ENCODE assay signal across 21 cellular contexts in genomic region chr2:40224321-40224720, GRCh38.
"Had no signal": no experiment of that assay in that cellular context is flagged by ENCODE, and none has a peak within 500 bp of the region (broad histone marks: within the 10 kb centered on the region; RNA-seq: fewer than 3 reads in every experiment).

No MANE protein-coding gene starts in this region.

- H3K27ac Mint-ChIP-seq: dendritic cell treated with granulocyte-macrophage colony-stimulating factor and Interleukin-4, amounts not matched to agents 40 ng/mL and 50 ng/mL, for 4 days; natural killer cell treated with Interleukin-12 subunit alpha and Interleukin-12 subunit beta and Interleukin-15 and Interleukin-18, amount 100 ng/mL, for 72 hours; stimulated activated memory B cell treated with anti-CD40 and anti-IgM and Interleukin-4, amounts not matched to agents 10 μg/mL and 1 μg/mL and 100 μg/mL, for 72 hours; stimulated activated naive CD8-positive, alpha-beta T cell treated with anti-CD3 and anti-CD28 coated beads, Interleukin-15, Interleukin-2, amounts not matched to agents 100 ng/mL and 50 ng/mL, for 24 hours had no signal

- ATAC-seq: foreskin keratinocyte; left lobe of liver; mucosa of descending colon; natural killer cell treated with Interleukin-12 subunit alpha and Interleukin-12 subunit beta and Interleukin-15 and Interleukin-18, amount 100 ng/mL, for 72 hours; right lobe of liver; stimulated activated memory B cell treated with anti-CD40 and anti-IgM and Interleukin-4, amounts not matched to agents 10 μg/mL and 1 μg/mL and 100 μg/mL, for 72 hours had no signal

- H3K9me3 Mint-ChIP-seq: dendritic cell treated with granulocyte-macrophage colony-stimulating factor and Interleukin-4, amounts not matched to agents 40 ng/mL and 50 ng/mL, for 4 days; stimulated activated naive CD8-positive, alpha-beta T cell treated with anti-CD3 and anti-CD28 coated beads, Interleukin-15, Interleukin-2, amounts not matched to agents 100 ng/mL and 50 ng/mL, for 24 hours had no signal

- H3K4me1 Mint-ChIP-seq: stimulated activated memory B cell treated with anti-CD40 and anti-IgM and Interleukin-4, amounts not matched to agents 10 μg/mL and 1 μg/mL and 100 μg/mL, for 72 hours had no signal

- H3K27ac ChIP-seq: esophagus squamous epithelium, foreskin keratinocyte, parathyroid adenoma, prostate gland, right lobe of liver, tibial artery, upper lobe of left lung had no signal

- H3K36me3 Mint-ChIP-seq: natural killer cell treated with Interleukin-12 subunit alpha and Interleukin-12 subunit beta and Interleukin-15 and Interleukin-18, amount 100 ng/mL, for 72 hours; stimulated activated memory B cell treated with anti-CD40 and anti-IgM and Interleukin-4, amounts not matched to agents 10 μg/mL and 1 μg/mL and 100 μg/mL, for 72 hours had no signal

- H3K27me3 ChIP-seq: esophagus squamous epithelium, foreskin keratinocyte, right lobe of liver, tibial artery, upper lobe of left lung had no signal

- H3K27me3 Mint-ChIP-seq: dendritic cell treated with granulocyte-macrophage colony-stimulating factor and Interleukin-4, amounts not matched to agents 40 ng/mL and 50 ng/mL, for 4 days; natural killer cell treated with Interleukin-12 subunit alpha and Interleukin-12 subunit beta and Interleukin-15 and Interleukin-18, amount 100 ng/mL, for 72 hours; stimulated activated memory B cell treated with anti-CD40 and anti-IgM and Interleukin-4, amounts not matched to agents 10 μg/mL and 1 μg/mL and 100 μg/mL, for 72 hours; stimulated activated naive CD8-positive, alpha-beta T cell treated with anti-CD3 and anti-CD28 coated beads, Interleukin-15, Interleukin-2, amounts not matched to agents 100 ng/mL and 50 ng/mL, for 24 hours had no signal

- H3K4me1 ChIP-seq: foreskin keratinocyte, parathyroid adenoma, prostate gland, right lobe of liver, upper lobe of left lung had no signal

- DNase-seq: cerebellar nuclear complex; esophagus squamous epithelium; foreskin keratinocyte; head of caudate nucleus; hippocampal formation; mammary epithelial cell; mucosa of descending colon; retina; right lobe of liver; stimulated activated CD4-positive, alpha-beta T cell treated with anti-CD3 and anti-CD28 coated beads, Interleukin-15, amount 100 ng/mL, for 24 hours; stimulated activated CD4-positive, alpha-beta T cell treated with anti-CD3 and anti-CD28 coated beads, Interleukin-1b, Interleukin-23, amount 100 ng/mL, for 48 hours; stimulated activated CD4-positive, alpha-beta T cell treated with anti-CD3 and anti-CD28 coated beads, Interleukin-4, amount 100 ng/mL, for 24 hours; tibial artery; upper lobe of left lung had no signal

- H3K4me3 ChIP-seq: esophagus squamous epithelium, mucosa of descending colon, prostate gland, right lobe of liver, tibial artery, upper lobe of left lung had no signal

- H3K36me3 ChIP-seq: esophagus squamous epithelium, prostate gland, right lobe of liver, tibial artery, upper lobe of left lung had no signal

- H3K4me3 Mint-ChIP-seq: dendritic cell treated with granulocyte-macrophage colony-stimulating factor and Interleukin-4, amounts not matched to agents 40 ng/mL and 50 ng/mL, for 4 days; natural killer cell treated with Interleukin-12 subunit alpha and Interleukin-12 subunit beta and Interleukin-15 and Interleukin-18, amount 100 ng/mL, for 72 hours; stimulated activated memory B cell treated with anti-CD40 and anti-IgM and Interleukin-4, amounts not matched to agents 10 μg/mL and 1 μg/mL and 100 μg/mL, for 72 hours; stimulated activated naive CD8-positive, alpha-beta T cell treated with anti-CD3 and anti-CD28 coated beads, Interleukin-15, Interleukin-2, amounts not matched to agents 100 ng/mL and 50 ng/mL, for 24 hours had no signal

- H3K9me3 ChIP-seq: esophagus squamous epithelium, mucosa of descending colon, prostate gland, right lobe of liver, tibial artery, upper lobe of left lung had no signal
